In the genomic region with DNA sequence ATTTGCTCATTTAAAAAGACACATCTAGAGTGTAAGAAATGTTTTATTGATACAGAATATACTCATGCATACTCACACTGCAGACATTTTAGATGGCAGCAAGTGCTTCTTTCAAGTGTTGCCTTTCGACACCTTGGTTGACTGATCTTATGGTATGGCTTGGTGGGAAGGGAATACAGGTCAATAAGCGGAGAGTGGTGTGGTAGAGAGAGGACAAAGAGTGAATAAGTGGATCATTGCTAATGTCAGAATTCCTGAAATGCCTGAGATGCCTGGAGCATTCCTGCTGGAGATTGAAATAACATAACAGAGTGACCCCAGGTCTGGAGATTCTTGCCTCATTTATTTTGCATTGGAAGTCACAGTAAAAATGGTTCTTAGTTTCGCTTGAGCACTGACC, we compare ENCODE assay signal across 13 cellular contexts.
A peak's percentile ranks its signal among the peaks of the same experiment; 100 is the strongest.
DNase-seq lines count a peak whose midpoint lies in the region; ATAC-seq lines count a peak whose summit lies in the region.
"Had no signal": no experiment of that assay in that cellular context is flagged by ENCODE, and none has a peak within 500 bp of the region (broad histone marks: within the 10 kb centered on the region; RNA-seq: fewer than 3 reads in every experiment).

No MANE protein-coding gene starts in this region.

- in situ Hi-C loops in Caki2 (cut with HindIII; ENCODE audit: low pct_unique_long_range_greater_than_20kb, low sequenced_read_pairs), result no loop called here

- ATAC-seq in GM21529 (IDR thresholded peaks at IDR 0.05; ENCODE audit: unreplicated experiment), result no peak

- DNase-seq in Caki2 (ENCODE audit: low read depth) (peak; percentile 90), LHCN-M2 (ENCODE audit: low read depth) (peak; percentile 68), dedifferentiated amniotic fluid mesenchymal stem cell (ENCODE audit: extremely low spot score) (peak; percentile 29), myocyte (ENCODE audit: low read depth) (peak; percentile 25), UCSD-AML1 (lab: John Stamatoyannopoulos, UW; ENCODE audit: unreplicated experiment) (no peak), GF-D8 (lab: John Stamatoyannopoulos, UW) (no peak)
- no peak for DNase-seq in activated CD8-positive, alpha-beta memory T cell treated with anti-CD3 and anti-CD28 coated beads for 24 hours
- DNase-seq: activated gamma-delta T cell; CD4-positive, CD25-positive, alpha-beta regulatory T cell; effector CD4-positive, alpha-beta T cell; NCI-H1105 treated with DMSO at 0.1 percent for 48 hours; stimulated activated CD8-positive, alpha-beta memory T cell treated with anti-CD3 and anti-CD28 coated beads, Interleukin-4, amount 100 ng/mL, for 48 hours had no signal

Comparison
In these comparisons a context has a peak if more than half of its experiments do, and no peak if none do; other contexts are left out.
1. DNase-seq: peak in Caki2 (single experiment), LHCN-M2 (single experiment), dedifferentiated amniotic fluid mesenchymal stem cell (single experiment) and myocyte (single experiment); none in UCSD-AML1 (single experiment), GF-D8 (single experiment) and activated CD8-positive, alpha-beta memory T cell treated with anti-CD3 and anti-CD28 coated beads for 24 hours (single experiment).